1 cellular context compared by ENCODE assay signal in the genomic region with DNA sequence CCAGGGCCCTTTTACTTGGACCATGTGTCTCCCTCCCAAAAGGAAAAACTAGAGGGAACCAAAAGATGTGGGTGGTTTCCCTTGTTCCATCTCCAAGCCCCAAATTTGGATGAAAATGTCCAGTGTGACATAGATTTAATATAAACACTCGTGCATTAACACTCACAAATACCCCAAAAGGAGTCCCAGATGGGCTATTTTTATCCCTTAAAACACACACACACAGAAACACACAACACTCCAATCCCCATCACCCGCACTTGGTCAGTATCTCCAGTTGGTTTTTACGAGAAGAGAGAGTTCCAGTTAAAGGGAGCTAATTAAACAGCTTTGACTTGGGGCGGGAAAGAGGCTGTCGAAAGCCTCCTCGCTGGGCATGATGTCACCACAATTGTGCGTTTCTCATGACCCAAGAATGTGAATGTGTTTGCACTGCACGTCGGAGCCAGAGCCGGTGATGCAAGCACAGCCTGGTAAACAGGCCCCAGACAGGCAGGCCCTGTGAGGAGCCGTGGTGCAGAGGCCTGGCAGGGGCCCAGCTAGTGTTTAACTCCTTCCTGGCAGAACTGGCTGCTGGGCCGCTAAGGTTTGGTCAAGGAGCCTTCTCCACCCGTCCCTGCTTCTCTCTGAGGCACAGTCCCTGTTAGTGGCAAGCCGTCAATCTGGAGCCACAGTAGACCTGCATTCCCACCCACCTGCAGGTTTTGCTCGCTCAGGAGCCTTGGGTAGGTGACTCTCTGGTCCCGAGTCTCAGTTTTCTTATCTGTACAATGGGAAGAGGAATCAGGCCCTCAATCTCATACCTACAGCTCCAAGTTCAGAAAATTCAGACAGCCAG.
A peak's percentile ranks its signal among the peaks of the same experiment; 100 is the strongest.
TF ChIP-seq lines count a peak whose summit lies in the region.

No MANE protein-coding gene starts in this region.

TF ChIP-seq in HEK293, 187 proteins besides CTCF, POLR2A, EP300 and RAD21 (continued from another document and continues in another):
- TF ChIP-seq BCL6B (tag by site-specific recombination; IDR thresholded peaks at IDR 0.05): no peak
- TF ChIP-seq ZNF423 (tag by site-specific recombination; IDR thresholded peaks at IDR 0.05): no peak
- no peak for TF ChIP-seq MEIS1 (CRISPR knock-in tag; IDR thresholded peaks at IDR 0.05; ENCODE audit: borderline replicate concordance)
- TF ChIP-seq ZNF416 (tag by site-specific recombination; IDR thresholded peaks at IDR 0.05): no peak
- TF ChIP-seq ZNF157 (tag by site-specific recombination; IDR thresholded peaks at IDR 0.05): no peak
- TF ChIP-seq ZSCAN18 (tag by site-specific recombination; IDR thresholded peaks at IDR 0.05): peak; percentile 66
- TF ChIP-seq, protein P1, sequence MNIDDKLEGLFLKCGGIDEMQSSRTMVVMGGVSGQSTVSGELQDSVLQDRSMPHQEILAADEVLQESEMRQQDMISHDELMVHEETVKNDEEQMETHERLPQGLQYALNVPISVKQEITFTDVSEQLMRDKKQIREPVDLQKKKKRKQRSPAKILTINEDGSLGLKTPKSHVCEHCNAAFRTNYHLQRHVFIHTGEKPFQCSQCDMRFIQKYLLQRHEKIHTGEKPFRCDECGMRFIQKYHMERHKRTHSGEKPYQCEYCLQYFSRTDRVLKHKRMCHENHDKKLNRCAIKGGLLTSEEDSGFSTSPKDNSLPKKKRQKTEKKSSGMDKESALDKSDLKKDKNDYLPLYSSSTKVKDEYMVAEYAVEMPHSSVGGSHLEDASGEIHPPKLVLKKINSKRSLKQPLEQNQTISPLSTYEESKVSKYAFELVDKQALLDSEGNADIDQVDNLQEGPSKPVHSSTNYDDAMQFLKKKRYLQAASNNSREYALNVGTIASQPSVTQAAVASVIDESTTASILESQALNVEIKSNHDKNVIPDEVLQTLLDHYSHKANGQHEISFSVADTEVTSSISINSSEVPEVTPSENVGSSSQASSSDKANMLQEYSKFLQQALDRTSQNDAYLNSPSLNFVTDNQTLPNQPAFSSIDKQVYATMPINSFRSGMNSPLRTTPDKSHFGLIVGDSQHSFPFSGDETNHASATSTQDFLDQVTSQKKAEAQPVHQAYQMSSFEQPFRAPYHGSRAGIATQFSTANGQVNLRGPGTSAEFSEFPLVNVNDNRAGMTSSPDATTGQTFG (tag by site-specific recombination; IDR thresholded peaks at IDR 0.05; ENCODE audit: borderline replicate concordance): no peak
- no peak for TF ChIP-seq ZNF133 (tag by site-specific recombination; IDR thresholded peaks at IDR 0.05)
- TF ChIP-seq ZNF184 (tag by site-specific recombination; IDR thresholded peaks at IDR 0.05): 0 out of 2 replicates have a peak, but pooled peaks have one; percentile 78
- no peak for TF ChIP-seq ZFP3 (tag by site-specific recombination; IDR thresholded peaks at IDR 0.05; ENCODE audit: low read depth)
- TF ChIP-seq, protein P2, sequence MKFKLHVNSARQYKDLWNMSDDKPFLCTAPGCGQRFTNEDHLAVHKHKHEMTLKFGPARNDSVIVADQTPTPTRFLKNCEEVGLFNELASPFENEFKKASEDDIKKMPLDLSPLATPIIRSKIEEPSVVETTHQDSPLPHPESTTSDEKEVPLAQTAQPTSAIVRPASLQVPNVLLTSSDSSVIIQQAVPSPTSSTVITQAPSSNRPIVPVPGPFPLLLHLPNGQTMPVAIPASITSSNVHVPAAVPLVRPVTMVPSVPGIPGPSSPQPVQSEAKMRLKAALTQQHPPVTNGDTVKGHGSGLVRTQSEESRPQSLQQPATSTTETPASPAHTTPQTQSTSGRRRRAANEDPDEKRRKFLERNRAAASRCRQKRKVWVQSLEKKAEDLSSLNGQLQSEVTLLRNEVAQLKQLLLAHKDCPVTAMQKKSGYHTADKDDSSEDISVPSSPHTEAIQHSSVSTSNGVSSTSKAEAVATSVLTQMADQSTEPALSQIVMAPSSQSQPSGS (tag by site-specific recombination; IDR thresholded peaks at IDR 0.05; ENCODE audit: low read depth): peak; percentile 99
- no peak for TF ChIP-seq ZNF433 (tag by site-specific recombination; IDR thresholded peaks at IDR 0.05; ENCODE audit: low read depth)
- TF ChIP-seq ZNF521 (tag by site-specific recombination; IDR thresholded peaks at IDR 0.05): no peak
- no peak for TF ChIP-seq ZNF670 (tag by site-specific recombination; IDR thresholded peaks at IDR 0.05; ENCODE audit: low read depth)
- TF ChIP-seq, protein P3, sequence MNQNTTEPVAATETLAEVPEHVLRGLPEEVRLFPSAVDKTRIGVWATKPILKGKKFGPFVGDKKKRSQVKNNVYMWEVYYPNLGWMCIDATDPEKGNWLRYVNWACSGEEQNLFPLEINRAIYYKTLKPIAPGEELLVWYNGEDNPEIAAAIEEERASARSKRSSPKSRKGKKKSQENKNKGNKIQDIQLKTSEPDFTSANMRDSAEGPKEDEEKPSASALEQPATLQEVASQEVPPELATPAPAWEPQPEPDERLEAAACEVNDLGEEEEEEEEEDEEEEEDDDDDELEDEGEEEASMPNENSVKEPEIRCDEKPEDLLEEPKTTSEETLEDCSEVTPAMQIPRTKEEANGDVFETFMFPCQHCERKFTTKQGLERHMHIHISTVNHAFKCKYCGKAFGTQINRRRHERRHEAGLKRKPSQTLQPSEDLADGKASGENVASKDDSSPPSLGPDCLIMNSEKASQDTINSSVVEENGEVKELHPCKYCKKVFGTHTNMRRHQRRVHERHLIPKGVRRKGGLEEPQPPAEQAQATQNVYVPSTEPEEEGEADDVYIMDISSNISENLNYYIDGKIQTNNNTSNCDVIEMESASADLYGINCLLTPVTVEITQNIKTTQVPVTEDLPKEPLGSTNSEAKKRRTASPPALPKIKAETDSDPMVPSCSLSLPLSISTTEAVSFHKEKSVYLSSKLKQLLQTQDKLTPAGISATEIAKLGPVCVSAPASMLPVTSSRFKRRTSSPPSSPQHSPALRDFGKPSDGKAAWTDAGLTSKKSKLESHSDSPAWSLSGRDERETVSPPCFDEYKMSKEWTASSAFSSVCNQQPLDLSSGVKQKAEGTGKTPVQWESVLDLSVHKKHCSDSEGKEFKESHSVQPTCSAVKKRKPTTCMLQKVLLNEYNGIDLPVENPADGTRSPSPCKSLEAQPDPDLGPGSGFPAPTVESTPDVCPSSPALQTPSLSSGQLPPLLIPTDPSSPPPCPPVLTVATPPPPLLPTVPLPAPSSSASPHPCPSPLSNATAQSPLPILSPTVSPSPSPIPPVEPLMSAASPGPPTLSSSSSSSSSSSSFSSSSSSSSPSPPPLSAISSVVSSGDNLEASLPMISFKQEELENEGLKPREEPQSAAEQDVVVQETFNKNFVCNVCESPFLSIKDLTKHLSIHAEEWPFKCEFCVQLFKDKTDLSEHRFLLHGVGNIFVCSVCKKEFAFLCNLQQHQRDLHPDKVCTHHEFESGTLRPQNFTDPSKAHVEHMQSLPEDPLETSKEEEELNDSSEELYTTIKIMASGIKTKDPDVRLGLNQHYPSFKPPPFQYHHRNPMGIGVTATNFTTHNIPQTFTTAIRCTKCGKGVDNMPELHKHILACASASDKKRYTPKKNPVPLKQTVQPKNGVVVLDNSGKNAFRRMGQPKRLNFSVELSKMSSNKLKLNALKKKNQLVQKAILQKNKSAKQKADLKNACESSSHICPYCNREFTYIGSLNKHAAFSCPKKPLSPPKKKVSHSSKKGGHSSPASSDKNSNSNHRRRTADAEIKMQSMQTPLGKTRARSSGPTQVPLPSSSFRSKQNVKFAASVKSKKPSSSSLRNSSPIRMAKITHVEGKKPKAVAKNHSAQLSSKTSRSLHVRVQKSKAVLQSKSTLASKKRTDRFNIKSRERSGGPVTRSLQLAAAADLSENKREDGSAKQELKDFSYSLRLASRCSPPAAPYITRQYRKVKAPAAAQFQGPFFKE (tag by site-specific recombination; IDR thresholded peaks at IDR 0.05; ENCODE audit: borderline replicate concordance): no peak
- peak; percentile 77 for TF ChIP-seq ZNF76 (tag by site-specific recombination; IDR thresholded peaks at IDR 0.05; ENCODE audit: borderline replicate concordance, low read depth)
- TF ChIP-seq OVOL3 (tag by site-specific recombination; IDR thresholded peaks at IDR 0.05): no peak; the same call in 1 of the 2 replicates
- TF ChIP-seq HOXD13 (CRISPR knock-in tag; IDR thresholded peaks at IDR 0.05; ENCODE audit: borderline replicate concordance): peak; percentile 49; the same call in 1 of the 2 replicates
- peak; percentile 91 for TF ChIP-seq ZIC2 (tag by site-specific recombination; IDR thresholded peaks at IDR 0.05)
- peak; percentile 76 for TF ChIP-seq IKZF3 (tag by site-specific recombination; IDR thresholded peaks at IDR 0.05)
- TF ChIP-seq ZNF510 (tag by site-specific recombination; IDR thresholded peaks at IDR 0.05; ENCODE audit: insufficient replicate concordance): no peak
- TF ChIP-seq ZBTB20 (tag by site-specific recombination; IDR thresholded peaks at IDR 0.05): no peak
- peak; percentile 75 for TF ChIP-seq ZSCAN30 (tag by site-specific recombination; IDR thresholded peaks at IDR 0.05)
- TF ChIP-seq, protein P4, sequence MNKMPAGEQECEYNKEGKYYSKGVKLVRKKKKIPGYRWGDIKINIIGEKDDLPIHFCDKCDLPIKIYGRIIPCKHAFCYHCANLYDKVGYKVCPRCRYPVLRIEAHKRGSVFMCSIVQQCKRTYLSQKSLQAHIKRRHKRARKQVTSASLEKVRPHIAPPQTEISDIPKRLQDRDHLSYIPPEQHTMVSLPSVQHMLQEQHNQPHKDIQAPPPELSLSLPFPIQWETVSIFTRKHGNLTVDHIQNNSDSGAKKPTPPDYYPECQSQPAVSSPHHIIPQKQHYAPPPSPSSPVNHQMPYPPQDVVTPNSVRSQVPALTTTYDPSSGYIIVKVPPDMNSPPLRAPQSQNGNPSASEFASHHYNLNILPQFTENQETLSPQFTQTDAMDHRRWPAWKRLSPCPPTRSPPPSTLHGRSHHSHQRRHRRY (tag by site-specific recombination; IDR thresholded peaks at IDR 0.05): no peak
- TF ChIP-seq SCRT2 (tag by site-specific recombination; IDR thresholded peaks at IDR 0.05): peak; percentile 36
- 0 out of 2 replicates have a peak, but pooled peaks have one; percentile 85 for TF ChIP-seq ZNF785 (tag by site-specific recombination; IDR thresholded peaks at IDR 0.05)
- TF ChIP-seq GLIS2 (tag by site-specific recombination; IDR thresholded peaks at IDR 0.05): no peak
- no peak for TF ChIP-seq GFI1B (tag by site-specific recombination; IDR thresholded peaks at IDR 0.05)
- no peak; the same call in 1 of the 2 replicates for TF ChIP-seq ZNF768 (tag by site-specific recombination; IDR thresholded peaks at IDR 0.05)
- TF ChIP-seq SP3 (tag by site-specific recombination; IDR thresholded peaks at IDR 0.05): peak; percentile 61
- no peak for TF ChIP-seq ZNF354C (tag by site-specific recombination; IDR thresholded peaks at IDR 0.05; ENCODE audit: borderline replicate concordance, low read depth)
- no peak for TF ChIP-seq ZNF704 (tag by site-specific recombination; IDR thresholded peaks at IDR 0.05)
- TF ChIP-seq ZNF37A (tag by site-specific recombination; IDR thresholded peaks at IDR 0.05): no peak
- TF ChIP-seq GLI4 (tag by site-specific recombination; IDR thresholded peaks at IDR 0.05): no peak
- TF ChIP-seq ZNF610 (tag by site-specific recombination; IDR thresholded peaks at IDR 0.05; ENCODE audit: borderline replicate concordance): peak; percentile 57; the same call in 1 of the 2 replicates
- no peak for TF ChIP-seq HOXA7 (CRISPR knock-in tag; IDR thresholded peaks at IDR 0.05; ENCODE audit: borderline replicate concordance)
- TF ChIP-seq ZNF776 (tag by site-specific recombination; IDR thresholded peaks at IDR 0.05; ENCODE audit: borderline replicate concordance): no peak
- TF ChIP-seq ZNF239 (tag by site-specific recombination; IDR thresholded peaks at IDR 0.05): no peak
- peak; percentile 91 for TF ChIP-seq MZF1 (tag by site-specific recombination; IDR thresholded peaks at IDR 0.05; ENCODE audit: borderline replicate concordance)
- TF ChIP-seq FEZF1 (tag by site-specific recombination; IDR thresholded peaks at IDR 0.05): peak; percentile 88
- TF ChIP-seq TRIM28 (IDR thresholded peaks at IDR 0.05; ENCODE audit: borderline replicate concordance, low read length): peak; percentile 98
- TF ChIP-seq, protein P5, sequence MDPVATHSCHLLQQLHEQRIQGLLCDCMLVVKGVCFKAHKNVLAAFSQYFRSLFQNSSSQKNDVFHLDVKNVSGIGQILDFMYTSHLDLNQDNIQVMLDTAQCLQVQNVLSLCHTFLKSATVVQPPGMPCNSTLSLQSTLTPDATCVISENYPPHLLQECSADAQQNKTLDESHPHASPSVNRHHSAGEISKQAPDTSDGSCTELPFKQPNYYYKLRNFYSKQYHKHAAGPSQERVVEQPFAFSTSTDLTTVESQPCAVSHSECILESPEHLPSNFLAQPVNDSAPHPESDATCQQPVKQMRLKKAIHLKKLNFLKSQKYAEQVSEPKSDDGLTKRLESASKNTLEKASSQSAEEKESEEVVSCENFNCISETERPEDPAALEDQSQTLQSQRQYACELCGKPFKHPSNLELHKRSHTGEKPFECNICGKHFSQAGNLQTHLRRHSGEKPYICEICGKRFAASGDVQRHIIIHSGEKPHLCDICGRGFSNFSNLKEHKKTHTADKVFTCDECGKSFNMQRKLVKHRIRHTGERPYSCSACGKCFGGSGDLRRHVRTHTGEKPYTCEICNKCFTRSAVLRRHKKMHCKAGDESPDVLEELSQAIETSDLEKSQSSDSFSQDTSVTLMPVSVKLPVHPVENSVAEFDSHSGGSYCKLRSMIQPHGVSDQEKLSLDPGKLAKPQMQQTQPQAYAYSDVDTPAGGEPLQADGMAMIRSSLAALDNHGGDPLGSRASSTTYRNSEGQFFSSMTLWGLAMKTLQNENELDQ (tag by site-specific recombination; IDR thresholded peaks at IDR 0.05; ENCODE audit: low read depth): no peak
